8 cellular contexts compared by ENCODE assay signal in the genomic region with DNA sequence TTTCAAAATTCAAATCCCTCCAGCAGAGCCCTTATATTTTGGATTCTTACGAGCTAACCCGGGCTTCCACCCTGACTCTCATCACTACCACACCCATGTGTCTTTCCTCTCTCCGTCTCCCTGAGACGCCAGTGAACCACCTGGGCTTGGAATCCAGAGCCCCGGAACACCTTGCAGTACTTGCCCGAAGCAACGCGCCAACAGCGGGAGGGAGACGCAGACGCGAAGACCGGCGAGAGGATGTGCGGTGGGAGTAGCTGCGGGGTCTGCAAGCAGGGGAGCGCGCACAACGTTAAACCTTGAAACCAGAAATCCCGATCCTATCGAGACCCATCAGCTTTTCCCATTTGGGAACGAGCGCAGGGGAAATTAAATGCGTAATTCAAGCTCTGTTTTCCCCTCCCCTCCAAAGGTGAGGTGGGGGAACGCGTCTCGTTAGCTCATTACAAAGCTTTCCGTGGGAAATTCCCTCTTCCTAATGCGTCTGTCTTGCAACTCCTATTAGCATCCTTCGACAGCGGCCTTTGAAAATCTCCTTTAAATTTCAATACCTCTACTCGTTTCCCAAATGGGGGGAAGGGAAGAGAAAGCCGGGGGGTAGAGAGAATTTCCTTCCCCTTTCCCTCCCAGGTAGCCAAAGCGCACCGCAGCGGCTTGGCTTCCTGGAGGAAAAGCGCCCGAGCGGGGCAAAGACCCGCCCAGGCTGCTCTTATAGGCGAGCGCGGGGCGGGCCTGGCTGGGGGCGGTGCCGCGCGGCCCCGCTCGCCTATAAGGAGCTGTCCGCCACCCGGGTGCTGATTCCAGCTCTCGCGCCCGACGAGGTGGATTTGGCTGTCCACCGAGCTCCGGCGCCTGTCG. TPM values are rescaled to one million over a fixed set of nuclear protein-coding genes. Genes with fewer than 3 reads are reported as not detected.
A peak's percentile ranks its signal among the peaks of the same experiment; 100 is the strongest.
DNase-seq lines count a peak whose midpoint lies in the region; ATAC-seq and TF ChIP-seq lines count a peak whose summit lies in the region.

A gene (plus strand): TSS at position 797 of the 858 bp plus-strand sequence. CDS start 364 bp downstream, outside the sequence.

- TF ChIP-seq CTCF in fibroblast of mammary gland (conservative IDR thresholded peaks at IDR 0.05; ENCODE audit: control insufficient read depth, insufficient read depth, low read depth, low read length) (no peak), nephron (IDR thresholded peaks at IDR 0.05; ENCODE audit: unreplicated experiment in 3 of 3) (no peak)

- H3K27ac Mint-ChIP-seq in nephron, result no peak within 1 kb of the TSS
- H3K27ac Mint-ChIP-seq in activated T-helper 2 cell treated with anti-CD3 and anti-CD28 coated beads, Interferon-gamma antibody, Interleukin-2, Interleukin-4, amounts not matched to agents 10 μg/mL and 5 μg/mL and 100 μg/mL, durations not matched to agents 14 hours and 24 hours and 36 hours, result no peak within 1 kb of the TSS

- intact Hi-C loops in activated T-helper 2 cell treated with anti-CD3 and anti-CD28 coated beads, Interferon-gamma antibody, Interleukin-2, Interleukin-4, amounts not matched to agents 10 μg/mL and 5 μg/mL and 100 μg/mL, durations not matched to agents 14 hours and 24 hours and 36 hours (cut with micrococcal nuclease), result no loop called here

- no peaks in the 10 kb centered on the region for H3K9me3 Mint-ChIP-seq in nephron
- H3K9me3 Mint-ChIP-seq in activated T-helper 2 cell treated with anti-CD3 and anti-CD28 coated beads, Interferon-gamma antibody, Interleukin-2, Interleukin-4, amounts not matched to agents 10 μg/mL and 5 μg/mL and 100 μg/mL, durations not matched to agents 14 hours and 24 hours and 36 hours, result no peaks in the 10 kb centered on the region

- H3K4me3 Mint-ChIP-seq in nephron, result peak within 1 kb of the TSS; percentile 73 to 81 (median 74)
- no peak within 1 kb of the TSS for H3K4me3 Mint-ChIP-seq in activated T-helper 2 cell treated with anti-CD3 and anti-CD28 coated beads, Interferon-gamma antibody, Interleukin-2, Interleukin-4, amounts not matched to agents 10 μg/mL and 5 μg/mL and 100 μg/mL, durations not matched to agents 14 hours and 24 hours and 36 hours (ENCODE audit: low read depth)

- no peak for ATAC-seq in HG02870 (IDR thresholded peaks at IDR 0.05; ENCODE audit: unreplicated experiment)

- no peak within 1 kb of the TSS for H3K4me3 ChIP-seq in fibroblast of mammary gland (ENCODE audit: control insufficient read depth, low read depth, low read length)

- H3K27me3 Mint-ChIP-seq in nephron (ENCODE audit: low read depth), result peaks cover 68% of the 10 kb centered on the region
- peaks cover 3% of the 10 kb centered on the region for H3K27me3 Mint-ChIP-seq in activated T-helper 2 cell treated with anti-CD3 and anti-CD28 coated beads, Interferon-gamma antibody, Interleukin-2, Interleukin-4, amounts not matched to agents 10 μg/mL and 5 μg/mL and 100 μg/mL, durations not matched to agents 14 hours and 24 hours and 36 hours (ENCODE audit: low read depth)

- H3K36me3 Mint-ChIP-seq in nephron (ENCODE audit: low read depth), result no peaks in the 10 kb centered on the region
- H3K36me3 Mint-ChIP-seq in activated T-helper 2 cell treated with anti-CD3 and anti-CD28 coated beads, Interferon-gamma antibody, Interleukin-2, Interleukin-4, amounts not matched to agents 10 μg/mL and 5 μg/mL and 100 μg/mL, durations not matched to agents 14 hours and 24 hours and 36 hours (ENCODE audit: low read depth), result no peaks in the 10 kb centered on the region

- DNase-seq in stimulated activated CD4-positive, alpha-beta T cell treated with anti-CD3 and anti-CD28 coated beads, Interleukin-12 subunit alpha, Interleukin-12 subunit beta, amount 100 ng/mL, for 4 hours, result peak; percentile 4
- DNase-seq in stimulated activated CD4-positive, alpha-beta T cell treated with anti-CD3 and anti-CD28 coated beads, Interleukin-4, amount 100 ng/mL, for 1 hour, result no peak
- DNase-seq in RPMI8226 (peak; percentile 58), fibroblast of mammary gland (ENCODE audit: low read depth) (peak; percentile 1), SIG-M5 treated with dmso at 0.1 percent for 504 hours (lab: John Stamatoyannopoulos, UW; ENCODE audit: unreplicated experiment) (no peak)
- no peak for DNase-seq in activated T-helper 2 cell treated with anti-CD3 and anti-CD28 coated beads, Interferon-gamma antibody, Interleukin-2, Interleukin-4, amounts not matched to agents 10 μg/mL and 5 μg/mL and 100 μg/mL, durations not matched to agents 14 hours and 24 hours and 36 hours (ENCODE audit: low spot score)

- peaks cover 12% of the 10 kb centered on the region for H3K4me1 Mint-ChIP-seq in nephron
- H3K4me1 Mint-ChIP-seq in activated T-helper 2 cell treated with anti-CD3 and anti-CD28 coated beads, Interferon-gamma antibody, Interleukin-2, Interleukin-4, amounts not matched to agents 10 μg/mL and 5 μg/mL and 100 μg/mL, durations not matched to agents 14 hours and 24 hours and 36 hours (ENCODE audit: low read depth), result no peaks in the 10 kb centered on the region

RNA-seq across cellular contexts. Expression of the gene that starts here (rescaled TPM):
- total RNA-seq in activated T-helper 2 cell treated with anti-CD3 and anti-CD28 coated beads, Interferon-gamma antibody, Interleukin-2, Interleukin-4, amounts not matched to agents 10 μg/mL and 5 μg/mL and 100 μg/mL, durations not matched to agents 14 hours and 24 hours and 36 hours, result not detected in 2 replicates

Comparison
In these comparisons a context has a peak if more than half of its experiments do, and no peak if none do; other contexts are left out.
1. DNase-seq: peak in stimulated activated CD4-positive, alpha-beta T cell treated with anti-CD3 and anti-CD28 coated beads, Interleukin-12 subunit alpha, Interleukin-12 subunit beta, amount 100 ng/mL, for 4 hours (single experiment), RPMI8226 (single experiment) and fibroblast of mammary gland (single experiment); none in stimulated activated CD4-positive, alpha-beta T cell treated with anti-CD3 and anti-CD28 coated beads, Interleukin-4, amount 100 ng/mL, for 1 hour (single experiment), SIG-M5 treated with dmso at 0.1 percent for 504 hours (single experiment) and activated T-helper 2 cell treated with anti-CD3 and anti-CD28 coated beads, Interferon-gamma antibody, Interleukin-2, Interleukin-4, amounts not matched to agents 10 μg/mL and 5 μg/mL and 100 μg/mL, durations not matched to agents 14 hours and 24 hours and 36 hours (single experiment).